In the genomic region with DNA sequence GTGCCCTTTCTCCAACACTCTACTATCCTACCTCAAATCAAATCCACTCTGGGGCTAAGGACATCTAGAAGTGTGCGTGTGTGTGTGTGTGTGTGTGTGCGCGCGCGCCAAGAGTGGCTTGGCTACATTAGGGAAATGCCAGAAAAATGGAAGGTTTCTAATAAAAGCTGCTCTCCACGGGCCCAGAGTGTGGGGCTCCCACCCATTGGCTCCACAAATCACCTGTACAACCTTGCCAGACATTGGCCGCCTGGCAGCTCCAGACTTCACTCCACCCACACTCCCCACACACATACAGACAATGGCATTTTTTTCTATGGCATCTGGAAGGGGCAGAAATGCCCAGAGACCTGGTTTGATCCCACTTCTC, we compare ENCODE assay signal across 9 cellular contexts. TPM values are rescaled to one million over a fixed set of nuclear protein-coding genes. Genes with fewer than 3 reads are reported as not detected.
A peak's percentile ranks its signal among the peaks of the same experiment; 100 is the strongest.
DNase-seq lines count a peak whose midpoint lies in the region; ATAC-seq and TF ChIP-seq lines count a peak whose summit lies in the region.
"Had no signal": no experiment of that assay in that cellular context is flagged by ENCODE, and none has a peak within 500 bp of the region (broad histone marks: within the 10 kb centered on the region; RNA-seq: fewer than 3 reads in every experiment).

No MANE protein-coding gene starts in this region.

- ATAC-seq in activated CD8-positive, alpha-beta memory T cell treated with anti-CD3 and anti-CD28 coated beads, Interleukin-2, amount 10 ng/mL, durations not matched to agents 7 days and 5 days = no peak
- no peak for ATAC-seq in left lung
- no peak for ATAC-seq in GM18505 (IDR thresholded peaks at IDR 0.05; ENCODE audit: unreplicated experiment)

- H3K4me1 Mint-ChIP-seq in activated CD8-positive, alpha-beta memory T cell treated with anti-CD3 and anti-CD28 coated beads, Interleukin-2, amount 10 ng/mL, durations not matched to agents 7 days and 5 days = peaks cover 12% of the 10 kb centered on the region
- H3K4me1 Mint-ChIP-seq in activated naive CD4-positive, alpha-beta T cell treated with anti-CD3 and anti-CD28 coated beads, Interleukin-2, amount 50 U/mL, for 24 hours = peaks cover 17% of the 10 kb centered on the region

- H3K4me1 ChIP-seq in left lung (peaks cover 0 to 17% of the 10 kb centered on the region in 2 donors), thyroid gland (peaks cover 4 to 13% of the 10 kb centered on the region in 2 donors)

- DNase-seq in activated CD8-positive, alpha-beta memory T cell treated with anti-CD3 and anti-CD28 coated beads, Interleukin-2, amount 10 ng/mL, durations not matched to agents 7 days and 5 days = no peak
- no peak for DNase-seq in activated CD8-positive, alpha-beta memory T cell treated with anti-CD3 and anti-CD28 coated beads for 24 hours
- DNase-seq in left lung (peak in 1 of 2 donors; percentile 39), thyroid gland (peak; percentile 29 to 34), GM03348 (ENCODE audit: low spot score) (no peak), NCI-H1092 treated with DMSO at 0.1 percent for 48 hours (lab: John Stamatoyannopoulos, UW) (no peak)
- DNase-seq: NCI-H187 treated with DMSO at 0.1 percent for 48 hours had no signal

- TF ChIP-seq POLR2A in thyroid gland (IDR thresholded peaks at IDR 0.05) (no peak), GM18505 (IDR thresholded peaks at IDR 0.05; ENCODE audit: borderline replicate concordance, extremely low read depth, insufficient read depth, insufficient read length) (no peak)

- peak overlapping the region; percentile 71 for H3K4me3 Mint-ChIP-seq in activated CD8-positive, alpha-beta memory T cell treated with anti-CD3 and anti-CD28 coated beads, Interleukin-2, amount 10 ng/mL, durations not matched to agents 7 days and 5 days
- H3K4me3 Mint-ChIP-seq in activated naive CD4-positive, alpha-beta T cell treated with anti-CD3 and anti-CD28 coated beads, Interleukin-2, amount 50 U/mL, for 24 hours = peak overlapping the region; percentile 82

- no peak overlapping the region for H3K27ac Mint-ChIP-seq in activated CD8-positive, alpha-beta memory T cell treated with anti-CD3 and anti-CD28 coated beads, Interleukin-2, amount 10 ng/mL, durations not matched to agents 7 days and 5 days
- H3K27ac Mint-ChIP-seq in activated naive CD4-positive, alpha-beta T cell treated with anti-CD3 and anti-CD28 coated beads, Interleukin-2, amount 50 U/mL, for 24 hours = peak overlapping the region; percentile 76

- H3K36me3 ChIP-seq in left lung (no peaks in the 10 kb centered on the region), thyroid gland (no peaks in the 10 kb centered on the region)

- no peaks in the 10 kb centered on the region for H3K36me3 Mint-ChIP-seq in activated CD8-positive, alpha-beta memory T cell treated with anti-CD3 and anti-CD28 coated beads, Interleukin-2, amount 10 ng/mL, durations not matched to agents 7 days and 5 days
- no peaks in the 10 kb centered on the region for H3K36me3 Mint-ChIP-seq in activated naive CD4-positive, alpha-beta T cell treated with anti-CD3 and anti-CD28 coated beads, Interleukin-2, amount 50 U/mL, for 24 hours

- H3K27me3 ChIP-seq in left lung (no peaks in the 10 kb centered on the region), thyroid gland (no peaks in the 10 kb centered on the region)

- peaks cover 14% of the 10 kb centered on the region for H3K27me3 Mint-ChIP-seq in activated CD8-positive, alpha-beta memory T cell treated with anti-CD3 and anti-CD28 coated beads, Interleukin-2, amount 10 ng/mL, durations not matched to agents 7 days and 5 days
- peaks cover 2% of the 10 kb centered on the region for H3K27me3 Mint-ChIP-seq in activated naive CD4-positive, alpha-beta T cell treated with anti-CD3 and anti-CD28 coated beads, Interleukin-2, amount 50 U/mL, for 24 hours

- H3K4me3 ChIP-seq in left lung = peak overlapping the region; percentile 31 to 53
- peak overlapping the region in 1 of 3 donors; percentile 50 for H3K4me3 ChIP-seq in thyroid gland (replicated peaks in 1 of 3)

- intact Hi-C loops in left lung (cut with DNase I) = no loop called here
- intact Hi-C loops in thyroid gland (cut with DNase I) = no loop called here

- no peaks in the 10 kb centered on the region for H3K9me3 ChIP-seq in left lung
- no peaks in the 10 kb centered on the region for H3K9me3 ChIP-seq in thyroid gland

- 71 to 76% methylated on average over 7 of the region's 7 CpGs for WGBS in thyroid gland, 2 donors

- CTCF ChIA-PET in activated CD8-positive, alpha-beta memory T cell treated with anti-CD3 and anti-CD28 coated beads, Interleukin-2, amount 10 ng/mL, durations not matched to agents 7 days and 5 days (lab: Charles Lee) = interaction anchor here (1.0 to 2.6 kb wide), 7 partner anchors 29 to 126 kb away, joined by 3 to 11 read pairs (median 3); no protein-coding TSS in a partner anchor

- H3K27ac ChIP-seq in left lung = peak overlapping the region; percentile 83 to 94
- peak overlapping the region; percentile 79 to 86 (median 86) for H3K27ac ChIP-seq in thyroid gland

- H3K9me3 Mint-ChIP-seq in activated CD8-positive, alpha-beta memory T cell treated with anti-CD3 and anti-CD28 coated beads, Interleukin-2, amount 10 ng/mL, durations not matched to agents 7 days and 5 days (ENCODE audit: low read depth) = no peaks in the 10 kb centered on the region
- no peaks in the 10 kb centered on the region for H3K9me3 Mint-ChIP-seq in activated naive CD4-positive, alpha-beta T cell treated with anti-CD3 and anti-CD28 coated beads, Interleukin-2, amount 50 U/mL, for 24 hours

- TF ChIP-seq CTCF in left lung (IDR thresholded peaks at IDR 0.05) = no peak
- TF ChIP-seq CTCF in thyroid gland (IDR thresholded peaks at IDR 0.05) = no peak

RNA-seq across cellular contexts. Expression of a gene that starts 30.3 kb away (rescaled TPM):
- not detected for total RNA-seq in activated CD8-positive, alpha-beta memory T cell treated with anti-CD3 and anti-CD28 coated beads, Interleukin-2, amount 10 ng/mL, durations not matched to agents 7 days and 5 days
- 1 to 10 TPM; 1.0 to 2.0 TPM for total RNA-seq in left lung
- total RNA-seq in thyroid gland = 1 to 10 TPM in 1 of 4 donors, not detected in 3; 1.7 TPM

RNA-seq across cellular contexts. Expression of a gene that starts 50.4 kb away (rescaled TPM):
- 100 to 1,000 TPM; 116 to 121 TPM for total RNA-seq in activated CD8-positive, alpha-beta memory T cell treated with anti-CD3 and anti-CD28 coated beads, Interleukin-2, amount 10 ng/mL, durations not matched to agents 7 days and 5 days
- total RNA-seq in left lung (10 to 100 TPM; 10.8 to 23.8 TPM), thyroid gland (10 to 100 TPM in 1 of 4 donors, 1 to 10 TPM in 3; 4.2 to 10.3 (median 6.2) TPM)

RNA-seq across cellular contexts. Expression of a gene that starts 50.5 kb away (rescaled TPM):
- total RNA-seq in activated CD8-positive, alpha-beta memory T cell treated with anti-CD3 and anti-CD28 coated beads, Interleukin-2, amount 10 ng/mL, durations not matched to agents 7 days and 5 days = 10 to 100 TPM; 39.8 to 45.3 TPM
- total RNA-seq in left lung = 1 to 10 TPM; 3.6 to 4.8 TPM
- 1 to 10 TPM; 1.5 to 4.2 (median 2.7) TPM for total RNA-seq in thyroid gland

Comparison
In these comparisons a context has a peak if more than half of its experiments do, and no peak if none do; other contexts are left out.
1. DNase-seq: peak in thyroid gland (2 of 2); none in activated CD8-positive, alpha-beta memory T cell treated with anti-CD3 and anti-CD28 coated beads, Interleukin-2, amount 10 ng/mL, durations not matched to agents 7 days and 5 days (single experiment), activated CD8-positive, alpha-beta memory T cell treated with anti-CD3 and anti-CD28 coated beads for 24 hours (single experiment), GM03348 (single experiment) and NCI-H1092 treated with DMSO at 0.1 percent for 48 hours (single experiment).
2. RNA of a gene that starts 50.4 kb away (total RNA-seq): 116 to 121 TPM in activated CD8-positive, alpha-beta memory T cell treated with anti-CD3 and anti-CD28 coated beads, Interleukin-2, amount 10 ng/mL, durations not matched to agents 7 days and 5 days; 10.8 to 23.8 TPM in left lung and 4.2 to 10.3 TPM in thyroid gland; every median in the first group is over 4 times any median in the second.
3. RNA of a gene that starts 50.5 kb away (total RNA-seq): 39.8 to 45.3 TPM in activated CD8-positive, alpha-beta memory T cell treated with anti-CD3 and anti-CD28 coated beads, Interleukin-2, amount 10 ng/mL, durations not matched to agents 7 days and 5 days; 3.6 to 4.8 TPM in left lung and 1.5 to 4.2 TPM in thyroid gland; every median in the first group is over 4 times any median in the second.